ENCODE assay signal across 21 cellular contexts in the genomic region with DNA sequence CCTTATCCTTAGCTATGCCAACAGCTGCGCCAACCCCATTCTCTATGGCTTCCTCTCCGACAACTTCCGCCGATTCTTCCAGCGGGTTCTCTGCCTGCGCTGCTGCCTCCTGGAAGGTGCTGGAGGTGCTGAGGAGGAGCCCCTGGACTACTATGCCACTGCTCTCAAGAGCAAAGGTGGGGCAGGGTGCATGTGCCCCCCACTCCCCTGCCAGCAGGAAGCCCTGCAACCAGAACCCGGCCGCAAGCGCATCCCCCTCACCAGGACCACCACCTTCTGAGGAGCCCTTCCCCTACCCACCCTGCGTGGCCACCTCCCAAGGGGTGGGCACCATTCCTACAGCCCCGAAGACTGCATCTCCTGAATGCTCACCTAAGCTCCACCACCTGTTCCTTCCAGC. TPM values are rescaled to one million over a fixed set of nuclear protein-coding genes. Genes with fewer than 3 reads are reported as not detected.
A peak's percentile ranks its signal among the peaks of the same experiment; 100 is the strongest.
DNase-seq lines count a peak whose midpoint lies in the region; ATAC-seq and TF ChIP-seq lines count a peak whose summit lies in the region.
"Had no signal": no experiment of that assay in that cellular context is flagged by ENCODE, and none has a peak within 500 bp of the region (broad histone marks: within the 10 kb centered on the region; RNA-seq: fewer than 3 reads in every experiment).

No MANE protein-coding gene starts in this region.

- H3K4me1 ChIP-seq in right cardiac atrium (ENCODE audit: control insufficient read depth, insufficient read depth, low read length) = no peaks in the 10 kb centered on the region
- peaks cover 0 to 18% (median 12%) of the 10 kb centered on the region in 4 donors for H3K4me1 ChIP-seq in esophagus muscularis mucosa

- H3K27me3 Mint-ChIP-seq in glutamatergic neuron (ENCODE audit: unreplicated experiment) (peaks cover 24% of the 10 kb centered on the region), nephron progenitor cell (ENCODE audit: low read depth, poor library complexity) (peaks cover 90% of the 10 kb centered on the region), type B pancreatic cell (peaks cover 89% of the 10 kb centered on the region)

- ATAC-seq in right cardiac atrium = no peak
- no peak for ATAC-seq in GM19324 (IDR thresholded peaks at IDR 0.05; ENCODE audit: low FRiP score, unreplicated experiment)
- no peak for ATAC-seq in HG02678 (IDR thresholded peaks at IDR 0.05; ENCODE audit: unreplicated experiment)
- ATAC-seq: A549; CD8-positive, alpha-beta T cell had no signal

- H3K4me1 Mint-ChIP-seq in glutamatergic neuron (ENCODE audit: low read depth, unreplicated experiment) (peaks cover 11% of the 10 kb centered on the region), nephron progenitor cell (peaks cover 25% of the 10 kb centered on the region), type B pancreatic cell (ENCODE audit: unreplicated experiment) (peaks cover 19% of the 10 kb centered on the region)

- peak overlapping the region; percentile 38 for H3K4me3 Mint-ChIP-seq in glutamatergic neuron (ENCODE audit: unreplicated experiment)
- H3K4me3 Mint-ChIP-seq in nephron progenitor cell = peak overlapping the region; percentile 69
- H3K4me3 Mint-ChIP-seq in type B pancreatic cell = peak overlapping the region; percentile 39
- H3K4me3 Mint-ChIP-seq: CD8-positive, alpha-beta T cell had no signal

- DNase-seq in cardiac septum (ENCODE audit: low spot score) (peak; percentile 68), right cardiac atrium (no peak), glutamatergic neuron (no peak), nephron progenitor cell (no peak), type B pancreatic cell (ENCODE audit: extremely low spot score, unreplicated experiment) (no peak), esophagus muscularis mucosa (ENCODE audit: extremely low spot score) (no peak)
- DNase-seq: AML-193; CD8-positive, alpha-beta T cell; COR-L47; DMS79; GF-D8; H9 had no signal

- no peak for TF ChIP-seq EP300 in esophagus muscularis mucosa (IDR thresholded peaks at IDR 0.05)

- no peaks in the 10 kb centered on the region for H3K9me3 ChIP-seq in right cardiac atrium (ENCODE audit: control insufficient read depth, low read length)
- no peaks in the 10 kb centered on the region for H3K9me3 ChIP-seq in esophagus muscularis mucosa
- H3K9me3 ChIP-seq: A549 had no signal

- intact Hi-C loops in cardiac septum (cut with DNase I) = no loop called here
- intact Hi-C loops in right cardiac atrium (cut with DNase I) = loop anchor here in 1 of 4 donors (10.0 kb wide), 1 partner anchor 308 kb away; no protein-coding TSS in a partner anchor
- intact Hi-C loops in esophagus muscularis mucosa (cut with DNase I) = no loop called here

- peaks cover 9% of the 10 kb centered on the region for H3K9me3 Mint-ChIP-seq in glutamatergic neuron (ENCODE audit: unreplicated experiment)
- peaks cover 4% of the 10 kb centered on the region for H3K9me3 Mint-ChIP-seq in nephron progenitor cell
- H3K9me3 Mint-ChIP-seq in type B pancreatic cell = no peaks in the 10 kb centered on the region
- H3K9me3 Mint-ChIP-seq: CD8-positive, alpha-beta T cell; H9 had no signal

- H3K36me3 ChIP-seq in esophagus muscularis mucosa = no peaks in the 10 kb centered on the region
- H3K36me3 ChIP-seq: BLaER1 had no signal

- H3K36me3 Mint-ChIP-seq in glutamatergic neuron (ENCODE audit: unreplicated experiment) (peaks cover 13% of the 10 kb centered on the region), nephron progenitor cell (ENCODE audit: low read depth) (no peaks in the 10 kb centered on the region), type B pancreatic cell (no peaks in the 10 kb centered on the region)
- H3K36me3 Mint-ChIP-seq: CD8-positive, alpha-beta T cell had no signal

- no peak overlapping the region for H3K4me3 ChIP-seq in right cardiac atrium (ENCODE audit: low read length)
- H3K4me3 ChIP-seq in esophagus muscularis mucosa = no peak overlapping the region
- H3K4me3 ChIP-seq: A549, BLaER1 had no signal

- no peak for TF ChIP-seq POLR2A in esophagus muscularis mucosa (IDR thresholded peaks at IDR 0.05; ENCODE audit: low read depth)

- H3K27me3 ChIP-seq in right cardiac atrium (ENCODE audit: control insufficient read depth, insufficient read depth) (no peaks in the 10 kb centered on the region), esophagus muscularis mucosa (peaks cover 0 to 75% (median 6%) of the 10 kb centered on the region in 4 donors)
- H3K27me3 ChIP-seq: BLaER1 had no signal

- H3K27ac Mint-ChIP-seq in glutamatergic neuron (ENCODE audit: unreplicated experiment) (no peak overlapping the region), nephron progenitor cell (no peak overlapping the region), type B pancreatic cell (no peak overlapping the region)
- H3K27ac Mint-ChIP-seq: CD14-positive monocyte; CD8-positive, alpha-beta T cell; H9 had no signal

- H3K27ac ChIP-seq in right cardiac atrium (ENCODE audit: low read length) = no peak overlapping the region
- no peak overlapping the region for H3K27ac ChIP-seq in esophagus muscularis mucosa (replicated peaks in 1 of 4)
- H3K27ac ChIP-seq: 22Rv1, BLaER1, HL-60 had no signal

- TF ChIP-seq CTCF in glutamatergic neuron (IDR thresholded peaks at IDR 0.05; ENCODE audit: partially characterized antibody, unreplicated experiment) (no peak), nephron progenitor cell (IDR thresholded peaks at IDR 0.05) (no peak), type B pancreatic cell (conservative IDR thresholded peaks at IDR 0.05) (no peak), esophagus muscularis mucosa (IDR thresholded peaks at IDR 0.05) (no peak)

- WGBS in right cardiac atrium = 96% methylated on average over 11 of the region's 11 CpGs
- 93% methylated on average over 10 of the region's 11 CpGs for WGBS in esophagus muscularis mucosa

RNA-seq across cellular contexts. Expression of a gene that starts 1.3 kb away (rescaled TPM):
- total RNA-seq in cardiac septum = not detected
- not detected for total RNA-seq in right cardiac atrium
- polyA plus RNA-seq in right cardiac atrium = not detected
- not detected for total RNA-seq in glutamatergic neuron (ENCODE audit: unreplicated experiment)
- total RNA-seq in type B pancreatic cell (ENCODE audit: low replicate concordance) = not detected in 2 replicates
- not detected for total RNA-seq in esophagus muscularis mucosa
- total RNA-seq: CD8-positive, alpha-beta T cell; H1; H9; HT1080 had no signal
- polyA plus RNA-seq: CD14-positive monocyte had no signal

RNA-seq across cellular contexts. Expression of a gene that starts 13.1 kb away (rescaled TPM):
- total RNA-seq in cardiac septum (27.0 TPM), right cardiac atrium (10 to 100 TPM; 15.4 to 48.1 (median 18.5) TPM), glutamatergic neuron (ENCODE audit: unreplicated experiment) (not detected), type B pancreatic cell (ENCODE audit: low replicate concordance) (1.5 and 5.8 TPM in 2 replicates), esophagus muscularis mucosa (100 to 1,000 TPM in 1 of 4 donors, 10 to 100 TPM in 3; 22.4 to 206 (median 47.3) TPM)
- 17.5 TPM for polyA plus RNA-seq in right cardiac atrium
- total RNA-seq: HT1080 had no signal

RNA-seq across cellular contexts. Expression of a gene that starts 49.8 kb away (rescaled TPM):
- total RNA-seq in cardiac septum (40.3 TPM), right cardiac atrium (10 to 100 TPM; 25.6 to 51.6 (median 41.7) TPM), glutamatergic neuron (ENCODE audit: unreplicated experiment) (not detected), type B pancreatic cell (ENCODE audit: low replicate concordance) (0.05 TPM in 1 of 2 replicates, not detected in the other), esophagus muscularis mucosa (10 to 100 TPM; 24.5 to 80.7 (median 66.0) TPM)
- polyA plus RNA-seq in right cardiac atrium = 14.1 TPM
- total RNA-seq: H9 had no signal
- polyA plus RNA-seq: A549 had no signal

Comparison
In these comparisons a context has a peak if more than half of its experiments do, and no peak if none do; other contexts are left out.
1. RNA of a gene that starts 49.8 kb away (total RNA-seq): 24.5 to 80.7 TPM in esophagus muscularis mucosa, 25.6 to 51.6 TPM in right cardiac atrium and 40.3 TPM in cardiac septum (single experiment); not detected in glutamatergic neuron (single experiment) and 0.05 TPM in type B pancreatic cell; every median in the first group is over 10 times any median in the second.
2. Peak in every context shown above with its lines, with median percentiles within 50 percentile points of each other: H3K4me3 Mint-ChIP-seq.